26 cellular contexts compared by ENCODE assay signal in genomic region chr3:113193719-113194118, GRCh38. TPM values are rescaled to one million over a fixed set of nuclear protein-coding genes. Genes with fewer than 3 reads are reported as not detected.
DNase-seq lines count a peak whose midpoint lies in the region; ATAC-seq and TF ChIP-seq lines count a peak whose summit lies in the region.
"Had no signal": no experiment of that assay in that cellular context is flagged by ENCODE, and none has a peak within 500 bp of the region (broad histone marks: within the 10 kb centered on the region; RNA-seq: fewer than 3 reads in every experiment).

No MANE protein-coding gene starts in this region.

- H3K27me3 ChIP-seq in SK-N-SH (ENCODE audit: insufficient read depth) (no peaks in the 10 kb centered on the region), neuron (ENCODE audit: insufficient read depth, low read length) (no peaks in the 10 kb centered on the region), tibial artery (no peaks in the 10 kb centered on the region)
- no peaks in the 10 kb centered on the region for H3K27me3 ChIP-seq in CD8-positive, alpha-beta T cell (ENCODE audit: insufficient read depth, low read length)
- no peaks in the 10 kb centered on the region for H3K27me3 ChIP-seq in effector memory CD4-positive, alpha-beta T cell (replicated peaks; ENCODE audit: control insufficient read depth, insufficient read depth, low read length, poor library complexity, severe bottlenecking)

- intact Hi-C loops in tibial artery (cut with DNase I; ENCODE audit: low total_unique reads): no loop called here
- intact Hi-C loops in CD8-positive, alpha-beta T cell (cut with DNase I, micrococcal nuclease): no loop called here

- H3K27ac ChIP-seq in SK-N-SH (ENCODE audit: low read depth in 2 of 2, low read length in 1 of 2): peak overlapping the region in 1 of 2 experiments; percentile 86; a peak in 2 of 4 replicates
- H3K27ac ChIP-seq in tibial artery: peak overlapping the region; percentile 31 to 47
- H3K27ac ChIP-seq in CD8-positive, alpha-beta T cell (ENCODE audit: low read depth, low read length): no peak overlapping the region
- H3K27ac ChIP-seq in effector memory CD4-positive, alpha-beta T cell (ENCODE audit: insufficient read depth, low read length, poor library complexity, severe bottlenecking): no peak overlapping the region
- H3K27ac ChIP-seq: WERI-Rb-1 had no signal

- no peak for TF ChIP-seq EP300 in SK-N-SH (IDR thresholded peaks at IDR 0.05; ENCODE audit: borderline replicate concordance in 1 of 2, low read depth in 1 of 2, low read length in 1 of 2)

- H3K4me1 ChIP-seq in SK-N-SH (ENCODE audit: control insufficient read depth in 1 of 2, insufficient read depth in 2 of 2, low read depth in 1 of 2, low read length in 1 of 2) (peaks cover 0 to 34% of the 10 kb centered on the region in 2 experiments; a peak in 2 of 4 replicates), neuron (ENCODE audit: insufficient read depth, low read length) (peaks cover 23% of the 10 kb centered on the region), tibial artery (peaks cover 0 to 16% (median 7%) of the 10 kb centered on the region in 4 donors)
- no peaks in the 10 kb centered on the region for H3K4me1 ChIP-seq in CD8-positive, alpha-beta T cell (ENCODE audit: insufficient read depth, low read length)
- H3K4me1 ChIP-seq in effector memory CD4-positive, alpha-beta T cell (ENCODE audit: control insufficient read depth, insufficient read depth, low read length, poor library complexity, severe bottlenecking): no peaks in the 10 kb centered on the region

- no peak overlapping the region for H3K4me2 ChIP-seq in SK-N-SH

- 53% methylated on average over 1 of the region's 1 CpG for WGBS in SK-N-SH (ENCODE audit: low lambda C conversion rate)

- POLR2A ChIA-PET in SK-N-SH (lab: Yijun Ruan, JAX): no interaction called here
- POLR2A ChIA-PET in CD8-positive, alpha-beta T cell (lab: Charles Lee): no interaction called here

- H3K4me3 Mint-ChIP-seq in CD8-positive, alpha-beta T cell: no peak overlapping the region
- H3K4me3 Mint-ChIP-seq: CD4-positive, alpha-beta T cell had no signal

- no peaks in the 10 kb centered on the region for H3K36me3 Mint-ChIP-seq in CD8-positive, alpha-beta T cell
- H3K36me3 Mint-ChIP-seq: activated naive CD4-positive, alpha-beta T cell treated with anti-CD3 and anti-CD28 coated beads, Interleukin-2, amount 50 U/mL, for 72 hours had no signal

- DNase-seq in SK-N-SH (no peak), glomerular visceral epithelial cell (ENCODE audit: extremely low spot score) (peak; percentile 5), tibial artery (no peak), NCI-H2196 treated with DMSO at 0.1 percent for 48 hours (lab: John Stamatoyannopoulos, UW; ENCODE audit: unreplicated experiment) (no peak), GM10266 (ENCODE audit: extremely low spot score) (no peak)
- no peak for DNase-seq in CD8-positive, alpha-beta T cell
- DNase-seq in effector memory CD4-positive, alpha-beta T cell: no peak
- DNase-seq: activated CD4-positive, alpha-beta T cell treated with anti-CD3 and anti-CD28 coated beads for 48 hours; activated CD8-positive, alpha-beta memory T cell treated with anti-CD3 and anti-CD28 coated beads for 24 hours; activated T-cell treated with anti-CD3 and anti-CD28 coated beads for 4 hours; CD4-positive, alpha-beta T cell; DND-41; foreskin fibroblast; GOT3; NCI-H1048; NCI-H2107; NCI-H446; NCI-H82; SHP77 treated with DMSO at 0.1 percent for 48 hours; stimulated activated CD4-positive, alpha-beta T cell treated with anti-CD3 and anti-CD28 coated beads, Interleukin-4, amount 100 ng/mL, for 1 hour; T1000 had no signal

- no peak for TF ChIP-seq RAD21 in SK-N-SH (IDR thresholded peaks at IDR 0.05; ENCODE audit: low read length)

- no peaks in the 10 kb centered on the region for H3K36me3 ChIP-seq in SK-N-SH (replicated peaks in 1 of 2; ENCODE audit: control insufficient read depth in 1 of 2, insufficient read depth in 2 of 2, low read length in 1 of 2)
- no peaks in the 10 kb centered on the region for H3K36me3 ChIP-seq in neuron (ENCODE audit: insufficient read depth, low read length)
- no peaks in the 10 kb centered on the region for H3K36me3 ChIP-seq in tibial artery
- no peaks in the 10 kb centered on the region for H3K36me3 ChIP-seq in CD8-positive, alpha-beta T cell (ENCODE audit: insufficient read depth, low read length)
- no peaks in the 10 kb centered on the region for H3K36me3 ChIP-seq in effector memory CD4-positive, alpha-beta T cell (ENCODE audit: control insufficient read depth, insufficient read depth, low read length)
- H3K36me3 ChIP-seq: WERI-Rb-1 had no signal

- H3K9ac ChIP-seq in SK-N-SH: no peak overlapping the region

- H3K4me1 Mint-ChIP-seq in CD8-positive, alpha-beta T cell (ENCODE audit: low read depth): no peaks in the 10 kb centered on the region

- H3K9me2 ChIP-seq in SK-N-SH: no peaks in the 10 kb centered on the region

- no peaks in the 10 kb centered on the region for H4K20me1 ChIP-seq in SK-N-SH (ENCODE audit: insufficient read depth)

- ATAC-seq in CD8-positive, alpha-beta T cell: no peak
- ATAC-seq: activated naive CD4-positive, alpha-beta T cell treated with anti-CD3 and anti-CD28 coated beads, Interleukin-2, amount 50 U/mL, for 72 hours had no signal

- H3K79me2 ChIP-seq in SK-N-SH (ENCODE audit: insufficient read depth): no peaks in the 10 kb centered on the region

- TF ChIP-seq CTCF in SK-N-SH (IDR thresholded peaks at IDR 0.05) (no peak), tibial artery (IDR thresholded peaks at IDR 0.05) (no peak), GM10266 (IDR thresholded peaks at IDR 0.05; ENCODE audit: control insufficient read depth, insufficient read depth, low read depth, missing control alignments) (no peak)
- no peak for TF ChIP-seq CTCF in CD8-positive, alpha-beta T cell (IDR thresholded peaks at IDR 0.05)

- CTCF ChIA-PET in SK-N-SH (lab: Yijun Ruan, JAX): interaction anchor here (0.9 to 1.4 kb wide), 4 partner anchors 24 to 143 kb away, joined by 3 to 5 read pairs (median 4); no protein-coding TSS in a partner anchor
- CTCF ChIA-PET in CD8-positive, alpha-beta T cell (lab: Charles Lee): no interaction called here

- H3K4me3 ChIP-seq in SK-N-SH (ENCODE audit: low read depth in 2 of 2, low read length in 1 of 2) (no peak overlapping the region), neuron (ENCODE audit: low read length) (no peak overlapping the region), tibial artery (no peak overlapping the region)
- H3K4me3 ChIP-seq in CD8-positive, alpha-beta T cell (ENCODE audit: low read depth, low read length): no peak overlapping the region
- H3K4me3 ChIP-seq in effector memory CD4-positive, alpha-beta T cell (ENCODE audit: insufficient read depth, low read depth, low read length, poor library complexity, severe bottlenecking): no peak overlapping the region

- peak overlapping the region; percentile 30; the same call in 1 of the 2 replicates for H2AFZ ChIP-seq in SK-N-SH (ENCODE audit: low read depth)
- peak overlapping the region; percentile 35 for H2AFZ ChIP-seq in neuron (ENCODE audit: low read depth, low read length)

- H3K9me3 Mint-ChIP-seq in CD8-positive, alpha-beta T cell: no peaks in the 10 kb centered on the region
- H3K9me3 Mint-ChIP-seq: CD4-positive, alpha-beta T cell had no signal

- H3K27me3 Mint-ChIP-seq in CD8-positive, alpha-beta T cell (ENCODE audit: low read depth): no peaks in the 10 kb centered on the region
- H3K27me3 Mint-ChIP-seq: CD4-positive, alpha-beta T cell had no signal

- peaks cover 9% of the 10 kb centered on the region; the same call in 1 of the 2 replicates for H3K9me3 ChIP-seq in SK-N-SH
- peaks cover 2% of the 10 kb centered on the region for H3K9me3 ChIP-seq in neuron (ENCODE audit: low read length)
- H3K9me3 ChIP-seq in tibial artery: peaks cover 0 to 2% (median 0%) of the 10 kb centered on the region in 3 donors
- H3K9me3 ChIP-seq in CD8-positive, alpha-beta T cell (ENCODE audit: low read length): no peaks in the 10 kb centered on the region
- H3K9me3 ChIP-seq in effector memory CD4-positive, alpha-beta T cell (ENCODE audit: control insufficient read depth, low read length): no peaks in the 10 kb centered on the region

- no peak overlapping the region for H3K27ac Mint-ChIP-seq in CD8-positive, alpha-beta T cell
- H3K27ac Mint-ChIP-seq: activated naive CD4-positive, alpha-beta T cell treated with anti-CD3 and anti-CD28 coated beads, Interleukin-2, amount 50 U/mL, for 72 hours; CD4-positive, alpha-beta T cell had no signal

- H3F3A ChIP-seq in SK-N-SH (replicated peaks; ENCODE audit: insufficient read depth): no peaks in the 10 kb centered on the region

TF ChIP-seq in SK-N-SH, 30 proteins besides CTCF, POLR2A, EP300 and RAD21 (continues in another document):
- TF ChIP-seq SMC3 (IDR thresholded peaks at IDR 0.05; ENCODE audit: low read depth, low read length) (no peak), ELF1 (IDR thresholded peaks at IDR 0.05) (no peak), MAX (IDR thresholded peaks at IDR 0.05; ENCODE audit: low read depth) (no peak), RCOR1 (IDR thresholded peaks at IDR 0.05; ENCODE audit: low read length) (no peak), YY1 (IDR thresholded peaks at IDR 0.05; ENCODE audit: low read depth) (no peak), MXI1 (IDR thresholded peaks at IDR 0.05; ENCODE audit: low read depth, low read length) (no peak), EZH2phosphoT487 (IDR thresholded peaks at IDR 0.05; ENCODE audit: borderline replicate concordance, low read depth) (no peak), USF2 (IDR thresholded peaks at IDR 0.05; ENCODE audit: borderline replicate concordance, low read depth, low read length) (no peak)

RNA-seq across cellular contexts. Expression of gene BOC, which starts 17.6 kb away (rescaled TPM):
- polyA plus RNA-seq in SK-N-SH (2012; rRNA removed): 5.8 and 6.6 TPM in 2 replicates
- polyA plus RNA-seq in SK-N-SH (2012; cell fraction: cytosol; rRNA removed): 3.3 and 4.6 TPM in 2 replicates
- polyA plus RNA-seq in SK-N-SH (2012; cell fraction: nucleus; rRNA removed): 9.4 and 11.2 TPM in 2 replicates
- total RNA-seq in CD8-positive, alpha-beta T cell: not detected
- total RNA-seq: CD4-positive, alpha-beta T cell; HT-29; lung microvascular endothelial cell had no signal

Comparison
In these comparisons a context has a peak if more than half of its experiments do, and no peak if none do; other contexts are left out.
1. H3K27ac ChIP-seq: peak in tibial artery (2 of 2); none in CD8-positive, alpha-beta T cell (single experiment) and effector memory CD4-positive, alpha-beta T cell (single experiment).